ENCODE assay signal across 22 cellular contexts in genomic region chr10:70350501-70350900, GRCh38.
"Had no signal": no experiment of that assay in that cellular context is flagged by ENCODE, and none has a peak within 500 bp of the region (broad histone marks: within the 10 kb centered on the region; RNA-seq: fewer than 3 reads in every experiment).

No MANE protein-coding gene starts in this region.

- H3K36me3 ChIP-seq: adrenal gland, cardiac muscle cell, heart right ventricle, thoracic aorta had no signal

- H3K4me1 ChIP-seq: adrenal gland had no signal

- H3K27me3 ChIP-seq: adrenal gland, body of pancreas, cardiac muscle cell, heart right ventricle had no signal

- H3K27ac ChIP-seq: adrenal gland, body of pancreas, cardiac muscle cell, heart right ventricle, skin epidermis, thoracic aorta, VCaP had no signal

- H3K9me3 ChIP-seq: adrenal gland, body of pancreas, heart right ventricle, thoracic aorta had no signal

- ATAC-seq: body of pancreas; left lobe of liver; naive thymus-derived CD4-positive, alpha-beta T cell; stimulated activated effector memory CD8-positive, alpha-beta T cell treated with anti-CD3 and anti-CD28 coated beads, Interleukin-12 subunit alpha, Interleukin-12 subunit beta, amount 100 ng/mL, for 72 hours had no signal

- DNase-seq: activated CD4-positive, alpha-beta T cell treated with anti-CD3 and anti-CD28 coated beads for 4 hours; activated CD4-positive, alpha-beta T cell treated with anti-CD3 and anti-CD28 coated beads, Interleukin-2, amount 50 U/mL, for 4 hours; activated effector memory CD4-positive, alpha-beta T cell treated with Interleukin-2 at 50 U/mL for 16 hours; activated naive CD4-positive, alpha-beta T cell treated with Interleukin-2 at 50 U/mL for 16 hours; activated naive CD8-positive, alpha-beta T cell treated with anti-CD3 and anti-CD28 coated beads for 36 hours; aorta; body of pancreas; cortex of kidney; heart right ventricle; midbrain; naive thymus-derived CD4-positive, alpha-beta T cell; stimulated activated CD4-positive, alpha-beta T cell treated with anti-CD3 and anti-CD28 coated beads, Interleukin-4, amount 100 ng/mL, for 24 hours; SW 1271; T-helper 9 cell; trophoblast cell had no signal

- H3K4me3 ChIP-seq: adrenal gland, body of pancreas, cardiac muscle cell, heart right ventricle, skin epidermis, thoracic aorta had no signal
